In the genomic region with DNA sequence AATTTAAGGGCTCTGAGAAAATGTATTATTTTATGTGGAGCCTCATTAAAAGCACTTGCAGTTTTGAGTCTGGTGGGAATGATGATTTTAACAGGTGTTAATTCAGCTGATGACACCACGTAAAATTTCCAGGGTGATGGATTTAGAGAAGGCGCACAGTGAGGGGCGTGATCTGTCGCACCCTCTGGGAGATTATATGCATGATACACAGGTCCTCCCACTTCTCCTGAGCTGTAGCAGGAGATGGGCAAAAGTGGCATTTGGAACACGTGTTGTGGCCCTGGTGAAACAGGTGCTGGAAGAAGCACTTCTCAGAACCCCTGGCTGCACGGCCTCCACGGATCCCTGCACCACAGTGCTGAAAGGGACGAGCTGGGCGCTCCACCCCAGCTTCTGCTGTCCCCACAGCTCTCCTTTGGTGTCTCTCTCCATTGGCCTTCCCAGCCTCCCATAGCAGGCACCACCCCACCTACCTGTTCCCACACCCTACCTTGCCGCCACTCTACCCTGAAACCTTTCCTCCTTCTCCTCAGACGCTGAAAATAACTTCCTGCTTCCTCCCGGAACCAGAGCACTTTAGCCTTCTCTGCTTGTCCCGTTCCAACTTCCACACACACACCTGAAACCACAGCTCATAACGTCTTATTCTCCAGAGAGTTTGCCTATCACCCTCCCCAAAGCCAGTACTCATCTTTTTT, we compare ENCODE assay signal across 1 cellular context.
TF ChIP-seq lines count a peak whose summit lies in the region.

No MANE protein-coding gene starts in this region.

TF ChIP-seq in GM23338, 12 proteins besides CTCF, POLR2A, EP300 and RAD21 (continued from another document):
- TF ChIP-seq, protein P1, sequence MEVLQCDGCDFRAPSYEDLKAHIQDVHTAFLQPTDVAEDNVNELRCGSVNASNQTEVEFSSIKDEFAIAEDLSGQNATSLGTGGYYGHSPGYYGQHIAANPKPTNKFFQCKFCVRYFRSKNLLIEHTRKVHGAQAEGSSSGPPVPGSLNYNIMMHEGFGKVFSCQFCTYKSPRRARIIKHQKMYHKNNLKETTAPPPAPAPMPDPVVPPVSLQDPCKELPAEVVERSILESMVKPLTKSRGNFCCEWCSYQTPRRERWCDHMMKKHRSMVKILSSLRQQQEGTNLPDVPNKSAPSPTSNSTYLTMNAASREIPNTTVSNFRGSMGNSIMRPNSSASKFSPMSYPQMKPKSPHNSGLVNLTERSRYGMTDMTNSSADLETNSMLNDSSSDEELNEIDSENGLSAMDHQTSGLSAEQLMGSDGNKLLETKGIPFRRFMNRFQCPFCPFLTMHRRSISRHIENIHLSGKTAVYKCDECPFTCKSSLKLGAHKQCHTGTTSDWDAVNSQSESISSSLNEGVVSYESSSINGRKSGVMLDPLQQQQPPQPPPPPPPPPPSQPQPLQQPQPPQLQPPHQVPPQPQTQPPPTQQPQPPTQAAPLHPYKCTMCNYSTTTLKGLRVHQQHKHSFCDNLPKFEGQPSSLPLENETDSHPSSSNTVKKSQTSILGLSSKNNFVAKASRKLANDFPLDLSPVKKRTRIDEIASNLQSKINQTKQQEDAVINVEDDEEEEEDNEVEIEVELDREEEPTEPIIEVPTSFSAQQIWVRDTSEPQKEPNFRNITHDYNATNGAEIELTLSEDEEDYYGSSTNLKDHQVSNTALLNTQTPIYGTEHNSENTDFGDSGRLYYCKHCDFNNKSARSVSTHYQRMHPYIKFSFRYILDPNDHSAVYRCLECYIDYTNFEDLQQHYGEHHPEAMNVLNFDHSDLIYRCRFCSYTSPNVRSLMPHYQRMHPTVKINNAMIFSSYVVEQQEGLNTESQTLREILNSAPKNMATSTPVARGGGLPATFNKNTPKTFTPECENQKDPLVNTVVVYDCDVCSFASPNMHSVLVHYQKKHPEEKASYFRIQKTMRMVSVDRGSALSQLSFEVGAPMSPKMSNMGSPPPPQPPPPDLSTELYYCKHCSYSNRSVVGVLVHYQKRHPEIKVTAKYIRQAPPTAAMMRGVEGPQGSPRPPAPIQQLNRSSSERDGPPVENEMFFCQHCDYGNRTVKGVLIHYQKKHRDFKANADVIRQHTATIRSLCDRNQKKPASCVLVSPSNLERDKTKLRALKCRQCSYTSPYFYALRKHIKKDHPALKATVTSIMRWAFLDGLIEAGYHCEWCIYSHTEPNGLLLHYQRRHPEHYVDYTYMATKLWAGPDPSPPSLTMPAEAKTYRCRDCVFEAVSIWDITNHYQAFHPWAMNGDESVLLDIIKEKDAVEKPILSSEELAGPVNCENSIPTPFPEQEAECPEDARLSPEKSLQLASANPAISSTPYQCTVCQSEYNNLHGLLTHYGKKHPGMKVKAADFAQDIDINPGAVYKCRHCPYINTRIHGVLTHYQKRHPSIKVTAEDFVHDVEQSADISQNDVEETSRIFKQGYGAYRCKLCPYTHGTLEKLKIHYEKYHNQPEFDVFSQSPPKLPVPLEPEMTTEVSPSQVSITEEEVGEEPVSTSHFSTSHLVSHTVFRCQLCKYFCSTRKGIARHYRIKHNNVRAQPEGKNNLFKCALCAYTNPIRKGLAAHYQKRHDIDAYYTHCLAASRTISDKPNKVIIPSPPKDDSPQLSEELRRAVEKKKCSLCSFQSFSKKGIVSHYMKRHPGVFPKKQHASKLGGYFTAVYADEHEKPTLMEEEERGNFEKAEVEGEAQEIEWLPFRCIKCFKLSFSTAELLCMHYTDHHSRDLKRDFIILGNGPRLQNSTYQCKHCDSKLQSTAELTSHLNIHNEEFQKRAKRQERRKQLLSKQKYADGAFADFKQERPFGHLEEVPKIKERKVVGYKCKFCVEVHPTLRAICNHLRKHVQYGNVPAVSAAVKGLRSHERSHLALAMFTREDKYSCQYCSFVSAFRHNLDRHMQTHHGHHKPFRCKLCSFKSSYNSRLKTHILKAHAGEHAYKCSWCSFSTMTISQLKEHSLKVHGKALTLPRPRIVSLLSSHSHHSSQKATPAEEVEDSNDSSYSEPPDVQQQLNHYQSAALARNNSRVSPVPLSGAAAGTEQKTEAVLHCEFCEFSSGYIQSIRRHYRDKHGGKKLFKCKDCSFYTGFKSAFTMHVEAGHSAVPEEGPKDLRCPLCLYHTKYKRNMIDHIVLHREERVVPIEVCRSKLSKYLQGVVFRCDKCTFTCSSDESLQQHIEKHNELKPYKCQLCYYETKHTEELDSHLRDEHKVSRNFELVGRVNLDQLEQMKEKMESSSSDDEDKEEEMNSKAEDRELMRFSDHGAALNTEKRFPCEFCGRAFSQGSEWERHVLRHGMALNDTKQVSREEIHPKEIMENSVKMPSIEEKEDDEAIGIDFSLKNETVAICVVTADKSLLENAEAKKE (CRISPR knock-in tag; IDR thresholded peaks at IDR 0.05), result no peak
